ENCODE assay signal across 17 cellular contexts in the genomic region with DNA sequence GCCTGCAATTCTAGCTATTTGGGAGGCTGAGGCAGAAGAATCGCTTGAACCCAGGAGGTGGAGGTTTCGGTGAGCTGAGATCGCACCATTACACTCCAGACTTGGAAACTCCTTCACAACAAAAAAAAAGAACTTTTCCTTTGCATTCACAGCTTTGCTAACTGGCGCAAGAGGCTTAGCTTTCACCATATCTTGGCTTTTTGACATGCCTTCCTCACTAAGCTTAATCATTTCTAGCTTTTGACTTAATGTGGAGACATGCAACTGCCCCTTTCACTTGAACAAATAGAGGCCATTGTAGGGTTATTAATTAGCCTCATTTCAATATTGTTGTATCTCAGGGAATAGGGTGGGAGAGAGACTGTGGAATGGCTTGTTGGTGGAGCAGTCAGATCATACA. TPM values are rescaled to one million over a fixed set of nuclear protein-coding genes. Genes with fewer than 3 reads are reported as not detected.
DNase-seq lines count a peak whose midpoint lies in the region; ATAC-seq and TF ChIP-seq lines count a peak whose summit lies in the region.
"Had no signal": no experiment of that assay in that cellular context is flagged by ENCODE, and none has a peak within 500 bp of the region (broad histone marks: within the 10 kb centered on the region; RNA-seq: fewer than 3 reads in every experiment).

No MANE protein-coding gene starts in this region.

- H3K9me3 ChIP-seq in thyroid gland = no peaks in the 10 kb centered on the region

- intact Hi-C loops in thyroid gland (cut with DNase I) = no loop called here

- 90 to 95% methylated on average over 4 of the region's 4 CpGs for WGBS in thyroid gland, 2 donors

- no peaks in the 10 kb centered on the region for H3K27me3 ChIP-seq in HL-60 (ENCODE audit: insufficient read depth, poor library complexity, severe bottlenecking)
- no peaks in the 10 kb centered on the region for H3K27me3 ChIP-seq in thyroid gland

- TF ChIP-seq CTCF in HL-60 (IDR thresholded peaks at IDR 0.05; ENCODE audit: insufficient read depth, low read length) (no peak), cardiac fibroblast (IDR thresholded peaks at IDR 0.05; ENCODE audit: low read depth, low read length) (no peak), thyroid gland (IDR thresholded peaks at IDR 0.05) (no peak)

- ATAC-seq in left lobe of liver (peak; percentile 69), HG03095 (IDR thresholded peaks at IDR 0.05; ENCODE audit: unreplicated experiment) (no peak)
- ATAC-seq: effector memory CD8-positive, alpha-beta T cell had no signal

- TF ChIP-seq POLR2A in thyroid gland (IDR thresholded peaks at IDR 0.05) = no peak

- H3K4me1 ChIP-seq in thyroid gland = peaks cover 41 to 43% of the 10 kb centered on the region in 2 donors

- no peak overlapping the region for H3K4me3 ChIP-seq in HL-60 (replicated peaks; ENCODE audit: insufficient read depth, low read length)
- H3K4me3 ChIP-seq in cardiac fibroblast (replicated peaks in 1 of 2; ENCODE audit: low read depth in 2 of 2, low read length in 2 of 2) = no peak overlapping the region
- no peak overlapping the region for H3K4me3 ChIP-seq in thyroid gland (replicated peaks in 1 of 3)
- H3K4me3 ChIP-seq: PC-9, SK-N-MC had no signal

- H3K27ac ChIP-seq in HL-60 (replicated peaks) (peak overlapping the region; percentile 29; the same call in 1 of the 2 replicates), thyroid gland (peak overlapping the region; percentile 21 to 72 (median 57))
- H3K27ac ChIP-seq: C4-2B, PC-9, SK-N-MC had no signal

- DNase-seq in HL-60 (ENCODE audit: low read depth in 1 of 2, low spot score in 1 of 2) = peak in 1 of 2 experiments; percentile 33
- DNase-seq in cardiac fibroblast (ENCODE audit: low read depth in 2 of 2) = peak; percentile 32 to 41
- no peak for DNase-seq in left lobe of liver (ENCODE audit: low spot score)
- no peak for DNase-seq in thyroid gland
- no peak for DNase-seq in mesenteric fat pad (ENCODE audit: low spot score)
- no peak for DNase-seq in anterior cingulate cortex (lab: John Stamatoyannopoulos, UW)
- DNase-seq: activated CD4-positive, alpha-beta T cell treated with anti-CD3 and anti-CD28 coated beads, Interleukin-2, amount 50 U/mL, for 1 hour; activated naive CD4-positive, alpha-beta T cell treated with Interleukin-2 at 50 U/mL for 16 hours; DMS79 treated with DMSO at 0.1 percent for 48 hours; effector memory CD8-positive, alpha-beta T cell; NCI-H1417; NCI-H748 treated with DMSO at 0.1 percent for 48 hours; nephron progenitor cell had no signal

- no peaks in the 10 kb centered on the region for H3K36me3 ChIP-seq in thyroid gland

RNA-seq across cellular contexts. Expression of a gene that starts 8.7 kb away (rescaled TPM):
- total RNA-seq in left lobe of liver (32.2 TPM), thyroid gland (10 to 100 TPM; 44.6 to 62.8 (median 53.4) TPM), mesenteric fat pad (73.7 TPM)

RNA-seq across cellular contexts. Expression of a gene that starts 43.8 kb away (rescaled TPM):
- 6.0 TPM for total RNA-seq in left lobe of liver
- total RNA-seq in thyroid gland = 10 to 100 TPM in 2 of 4 donors, 1 to 10 TPM in 2; 7.6 to 12.8 (median 9.6) TPM
- 15.6 TPM for total RNA-seq in mesenteric fat pad

Comparison
In these comparisons a context has a peak if more than half of its experiments do, and no peak if none do; other contexts are left out.
1. DNase-seq: peak in cardiac fibroblast (2 of 2); none in left lobe of liver (single experiment), thyroid gland (0 of 2), mesenteric fat pad (single experiment) and anterior cingulate cortex (0 of 58).